Comparison of ENCODE assay signal across 8 cellular contexts in genomic region chr6:169253745-169254238, GRCh38. TPM values are rescaled to one million over a fixed set of nuclear protein-coding genes. Genes with fewer than 3 reads are reported as not detected.
A peak's percentile ranks its signal among the peaks of the same experiment; 100 is the strongest.
DNase-seq lines count a peak whose midpoint lies in the region; ATAC-seq and TF ChIP-seq lines count a peak whose summit lies in the region.

TSS of gene THBS2 (minus strand) at chr6:169253846. CDS start at chr6:169250784, 3,062 bp downstream.

- H3K27me3 ChIP-seq in heart left ventricle (peaks cover 0 to 72% (median 22%) of the 10 kb centered on the region in 9 donors), parathyroid adenoma (ENCODE audit: control insufficient read depth, insufficient read depth, low read length) (no peaks in the 10 kb centered on the region)

- H3K9me3 ChIP-seq in heart left ventricle: peaks cover 0 to 2% (median 0%) of the 10 kb centered on the region in 12 donors
- H3K9me3 ChIP-seq in parathyroid adenoma (ENCODE audit: control insufficient read depth, low read length): no peaks in the 10 kb centered on the region

- peak within 1 kb of the TSS; percentile 65 for H3K4me2 ChIP-seq in parathyroid adenoma (ENCODE audit: low read length)

- H3K4me1 ChIP-seq in heart left ventricle (peaks cover 0 to 19% (median 7%) of the 10 kb centered on the region in 12 donors), parathyroid adenoma (no peaks in the 10 kb centered on the region)

- POLR2A ChIA-PET in WTC11 (lab: Charles Lee): interaction anchor here (1.2 kb wide), 1 partner anchor 21 kb away, joined by 3 read pairs; no protein-coding TSS in a partner anchor

- H3K4me3 ChIP-seq in heart left ventricle: peak within 1 kb of the TSS in 11 of 12 donors; percentile 18 to 66 (median 47)
- H3K4me3 ChIP-seq in parathyroid adenoma (ENCODE audit: low read depth, low read length): peak within 1 kb of the TSS; percentile 16

- H3K4me3 Mint-ChIP-seq in CD14-positive monocyte (peak within 1 kb of the TSS; percentile 38 to 86), WTC11 (peak within 1 kb of the TSS; percentile 80)

- TF ChIP-seq CTCF in CD14-positive monocyte (IDR thresholded peaks at IDR 0.05) (no peak), WTC11 (IDR thresholded peaks at IDR 0.05) (no peak), heart left ventricle (IDR thresholded peaks at IDR 0.05) (no peak), parathyroid adenoma (IDR thresholded peaks at IDR 0.05) (no peak)

- H3K4me1 Mint-ChIP-seq in CD14-positive monocyte (peaks cover 28% of the 10 kb centered on the region), WTC11 (peaks cover 60% of the 10 kb centered on the region)

- H3K79me2 ChIP-seq in parathyroid adenoma: no peaks in the 10 kb centered on the region

- H3K36me3 Mint-ChIP-seq in CD14-positive monocyte: peaks cover 0 to 6% of the 10 kb centered on the region in 2 donors
- H3K36me3 Mint-ChIP-seq in WTC11: peaks cover 22% of the 10 kb centered on the region

- H3K27me3 Mint-ChIP-seq in CD14-positive monocyte (ENCODE audit: low read depth in 3 of 3) (peaks cover 63 to 74% (median 64%) of the 10 kb centered on the region in 3 donors), WTC11 (ENCODE audit: low read depth) (peaks cover 22% of the 10 kb centered on the region)

- H3K27ac Mint-ChIP-seq in CD14-positive monocyte (no peak within 1 kb of the TSS), WTC11 (0 out of 2 replicates have a peak within 1 kb of the TSS, but pooled peaks have one; percentile 91)

- peak within 1 kb of the TSS; percentile 36 for H2AFZ ChIP-seq in parathyroid adenoma

- DNase-seq in CD14-positive monocyte (ENCODE audit: low spot score): no peak
- no peak for DNase-seq in WTC11 (ENCODE audit: low spot score)
- DNase-seq in heart left ventricle: peak; percentile 60 to 78 (median 69)

- WGBS in heart left ventricle, 4 donors: 2 to 5% (median 4%) methylated on average over 20 to 21 of the region's 21 CpGs

- peak within 1 kb of the TSS in 10 of 12 donors; percentile 41 to 75 (median 56) for H3K27ac ChIP-seq in heart left ventricle
- no peak within 1 kb of the TSS for H3K27ac ChIP-seq in parathyroid adenoma

- no peak within 1 kb of the TSS for H3K9ac ChIP-seq in parathyroid adenoma

- CTCF ChIA-PET in WTC11 (lab: Charles Lee): interaction anchor here (1.0 kb wide), 1 partner anchor 73 kb away, joined by 4 read pairs; no protein-coding TSS in a partner anchor

- peak in 1 of 2 donors; percentile 43 for TF ChIP-seq POLR2A in heart left ventricle (IDR thresholded peaks at IDR 0.05)

- peaks cover 0 to 8% (median under 1%) of the 10 kb centered on the region in 9 donors for H3K36me3 ChIP-seq in heart left ventricle
- no peaks in the 10 kb centered on the region for H3K36me3 ChIP-seq in parathyroid adenoma (ENCODE audit: control insufficient read depth, insufficient read depth, low read length)

- H3K9me3 Mint-ChIP-seq in CD14-positive monocyte: peaks cover 0 to 29% (median 13%) of the 10 kb centered on the region in 7 donors
- peaks cover 18% of the 10 kb centered on the region for H3K9me3 Mint-ChIP-seq in WTC11

- intact Hi-C loops in CD14-positive monocyte (cut with micrococcal nuclease) (no loop called here), heart left ventricle (cut with DNase I) (no loop called here)

- ATAC-seq in WTC11: peak; percentile 43
- ATAC-seq in heart left ventricle: peak; percentile 53 to 90 (median 86)
- ATAC-seq in HG03139 (IDR thresholded peaks at IDR 0.05; ENCODE audit: unreplicated experiment): no peak
- no peak for ATAC-seq in HG03039 (IDR thresholded peaks at IDR 0.05; ENCODE audit: unreplicated experiment)
- no peak for ATAC-seq in GM21515 (IDR thresholded peaks at IDR 0.05; ENCODE audit: unreplicated experiment)
- ATAC-seq in HG03469 (IDR thresholded peaks at IDR 0.05; ENCODE audit: unreplicated experiment): no peak

TF ChIP-seq in WTC11, 78 proteins besides CTCF, POLR2A, EP300 and RAD21 (continues in another document):
- TF ChIP-seq NR3C1 (CRISPR knock-in tag; conservative IDR thresholded peaks at IDR 0.05; ENCODE audit: low read depth) (no peak), USF2 (CRISPR knock-in tag; IDR thresholded peaks at IDR 0.05) (no peak), ZSCAN18 (CRISPR knock-in tag; IDR thresholded peaks at IDR 0.05) (no peak), CBFB (CRISPR knock-in tag; IDR thresholded peaks at IDR 0.05; ENCODE audit: low read depth) (no peak), ATF2 (CRISPR knock-in tag; IDR thresholded peaks at IDR 0.05; ENCODE audit: borderline replicate concordance, low read depth) (no peak), GRHL2 (CRISPR knock-in tag; IDR thresholded peaks at IDR 0.05; ENCODE audit: insufficient replicate concordance, severe bottlenecking) (no peak), ZNF425 (CRISPR knock-in tag; conservative IDR thresholded peaks at IDR 0.05) (no peak), ESRRA (CRISPR knock-in tag; IDR thresholded peaks at IDR 0.05; ENCODE audit: borderline replicate concordance) (no peak), USF1 (CRISPR knock-in tag; IDR thresholded peaks at IDR 0.05) (no peak)

RNA-seq across cellular contexts. Expression of gene THBS2, which starts in this region (rescaled TPM):
- polyA plus RNA-seq in CD14-positive monocyte (under 1 TPM in 1 of 2 donors, not detected in 1; 0.03 TPM), heart left ventricle (10 to 100 TPM in 1 of 2 donors, 1 to 10 TPM in 1; 1.9 to 19.8 TPM)
- total RNA-seq in WTC11 (2021) (33.5 to 40.3 TPM (median 35.8 TPM) in 3 replicates), heart left ventricle (10 to 100 TPM in 8 of 9 donors, 1 to 10 TPM in 1; 7.9 to 51.7 (median 15.9) TPM)

Comparison
In these comparisons a context has a peak if more than half of its experiments do, and no peak if none do; other contexts are left out.
1. DNase-seq: peak in heart left ventricle (5 of 5); none in CD14-positive monocyte (single experiment) and WTC11 (single experiment).
2. ATAC-seq: peak in WTC11 (single experiment) and heart left ventricle (4 of 4); none in HG03139 (single experiment), HG03039 (single experiment), GM21515 (single experiment) and HG03469 (single experiment).